1 cellular context compared by ENCODE assay signal in the genomic region with DNA sequence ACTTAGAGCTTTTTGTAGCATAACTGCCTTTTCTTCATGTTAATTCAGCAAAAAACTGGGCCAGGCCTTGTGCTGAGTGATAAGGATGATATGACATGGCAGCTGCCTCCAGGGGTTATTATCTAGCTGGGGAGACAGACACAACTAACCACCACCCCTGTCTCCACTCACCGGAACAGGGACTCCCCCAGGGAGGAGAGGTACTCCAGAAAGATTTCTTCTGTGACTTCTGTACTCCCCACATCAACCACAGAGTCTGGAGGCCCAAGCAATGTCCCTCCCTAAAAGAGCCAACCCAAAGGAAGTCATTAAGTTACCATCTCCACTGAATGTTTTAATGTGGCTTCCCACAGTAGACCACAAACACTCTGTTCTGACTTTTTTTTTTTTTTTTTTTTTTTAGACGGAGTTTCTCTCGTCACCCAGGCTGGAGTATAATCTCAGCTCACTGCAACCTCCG.
TF ChIP-seq lines count a peak whose summit lies in the region.

No MANE protein-coding gene starts in this region.

TF ChIP-seq in K562, 482 proteins besides CTCF, POLR2A, EP300 and RAD21 (continued from another document and continues in another):
- TF ChIP-seq, protein P1, sequence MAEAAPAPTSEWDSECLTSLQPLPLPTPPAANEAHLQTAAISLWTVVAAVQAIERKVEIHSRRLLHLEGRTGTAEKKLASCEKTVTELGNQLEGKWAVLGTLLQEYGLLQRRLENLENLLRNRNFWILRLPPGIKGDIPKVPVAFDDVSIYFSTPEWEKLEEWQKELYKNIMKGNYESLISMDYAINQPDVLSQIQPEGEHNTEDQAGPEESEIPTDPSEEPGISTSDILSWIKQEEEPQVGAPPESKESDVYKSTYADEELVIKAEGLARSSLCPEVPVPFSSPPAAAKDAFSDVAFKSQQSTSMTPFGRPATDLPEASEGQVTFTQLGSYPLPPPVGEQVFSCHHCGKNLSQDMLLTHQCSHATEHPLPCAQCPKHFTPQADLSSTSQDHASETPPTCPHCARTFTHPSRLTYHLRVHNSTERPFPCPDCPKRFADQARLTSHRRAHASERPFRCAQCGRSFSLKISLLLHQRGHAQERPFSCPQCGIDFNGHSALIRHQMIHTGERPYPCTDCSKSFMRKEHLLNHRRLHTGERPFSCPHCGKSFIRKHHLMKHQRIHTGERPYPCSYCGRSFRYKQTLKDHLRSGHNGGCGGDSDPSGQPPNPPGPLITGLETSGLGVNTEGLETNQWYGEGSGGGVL (CRISPR knock-in tag; IDR thresholded peaks at IDR 0.05) = no peak
- TF ChIP-seq BRCA1 (IDR thresholded peaks at IDR 0.05) (no peak), BRCA1 (CRISPR knock-in tag; IDR thresholded peaks at IDR 0.05) (no peak), CHD2 (IDR thresholded peaks at IDR 0.05; ENCODE audit: low read depth, low read length) (no peak), PATZ1 (CRISPR knock-in tag; IDR thresholded peaks at IDR 0.05; ENCODE audit: borderline replicate concordance) (peak; percentile 78; the same call in 1 of the 2 replicates), ETV5 (CRISPR knock-in tag; IDR thresholded peaks at IDR 0.05; ENCODE audit: low read depth) (peak; percentile 83), RAD51 (IDR thresholded peaks at IDR 0.05; ENCODE audit: borderline replicate concordance, low read depth) (no peak; the same call in 1 of the 2 replicates), PBX2 (CRISPR knock-in tag; IDR thresholded peaks at IDR 0.05; ENCODE audit: low read depth) (no peak), PBX2 (tag; conservative IDR thresholded peaks at IDR 0.05; ENCODE audit: low read depth) (peak; percentile 64), ZNF277 (CRISPR knock-in tag; IDR thresholded peaks at IDR 0.05; ENCODE audit: borderline replicate concordance) (no peak), SLC30A9 (CRISPR knock-in tag; IDR thresholded peaks at IDR 0.05) (no peak), FOXP1 (CRISPR knock-in tag; IDR thresholded peaks at IDR 0.05) (no peak), NR2C1 (IDR thresholded peaks at IDR 0.05) (no peak), NR2C1 (tag; IDR thresholded peaks at IDR 0.05) (0 out of 2 replicates have a peak, but pooled peaks have one; percentile 12), ILF3 (IDR thresholded peaks at IDR 0.05; ENCODE audit: borderline replicate concordance) (no peak), MCM7 (IDR thresholded peaks at IDR 0.05) (no peak), TBL1XR1 (IDR thresholded peaks at IDR 0.05; ENCODE audit: low read length in 2 of 2) (peak in 1 of 2 experiments; percentile 93; a peak in 3 of 4 replicates), RREB1 (CRISPR knock-in tag; IDR thresholded peaks at IDR 0.05) (no peak), ZNF354B (CRISPR knock-in tag; IDR thresholded peaks at IDR 0.05) (no peak), ZFP30 (CRISPR knock-in tag; IDR thresholded peaks at IDR 0.05; ENCODE audit: borderline replicate concordance) (no peak), RFX1 (IDR thresholded peaks at IDR 0.05) (peak; percentile 47; the same call in 1 of the 2 replicates), HNRNPL (IDR thresholded peaks at IDR 0.05; ENCODE audit: low read depth, low read length) (no peak), DLX4 (CRISPR knock-in tag; IDR thresholded peaks at IDR 0.05) (no peak), SNAPC5 (CRISPR knock-in tag; IDR thresholded peaks at IDR 0.05) (no peak), HDAC2 (IDR thresholded peaks at IDR 0.05) (peak; percentile 76), PML (IDR thresholded peaks at IDR 0.05; ENCODE audit: low read length) (peak; percentile 65), NCOA1 (IDR thresholded peaks at IDR 0.05; ENCODE audit: low read depth) (no peak), XRCC3 (IDR thresholded peaks at IDR 0.05) (no peak), STAT5A (IDR thresholded peaks at IDR 0.05; ENCODE audit: borderline replicate concordance, low read length) (peak; percentile 53; the same call in 1 of the 2 replicates), ZNF174 (CRISPR knock-in tag; IDR thresholded peaks at IDR 0.05) (no peak), ZKSCAN8 (CRISPR knock-in tag; IDR thresholded peaks at IDR 0.05) (peak; percentile 56; the same call in 1 of the 2 replicates), ZBTB26 (CRISPR knock-in tag; IDR thresholded peaks at IDR 0.05) (no peak), HNRNPUL1 (IDR thresholded peaks at IDR 0.05; ENCODE audit: low read length) (no peak), SMAD4 (CRISPR knock-in tag; conservative IDR thresholded peaks at IDR 0.05) (peak; percentile 99), TEAD4 (IDR thresholded peaks at IDR 0.05; ENCODE audit: low read length) (peak; percentile 92), TEAD4 (CRISPR knock-in tag; IDR thresholded peaks at IDR 0.05; ENCODE audit: borderline replicate concordance) (no peak), ZNF274 (IDR thresholded peaks at IDR 0.05; ENCODE audit: borderline replicate concordance, low read depth, low read length) (no peak), LEF1 (IDR thresholded peaks at IDR 0.05) (peak; percentile 44; the same call in 1 of the 2 replicates), SIN3A (IDR thresholded peaks at IDR 0.05; ENCODE audit: borderline replicate concordance in 2 of 2, control insufficient read depth in 1 of 2, low read depth in 2 of 2, low read length in 2 of 2) (no peak), FOXM1 (IDR thresholded peaks at IDR 0.05; ENCODE audit: low read depth) (peak; percentile 74), FOXM1 (CRISPR knock-in tag; IDR thresholded peaks at IDR 0.05; ENCODE audit: low read depth) (no peak), ZNF75A (CRISPR knock-in tag; IDR thresholded peaks at IDR 0.05) (no peak), ETV1 (tag; conservative IDR thresholded peaks at IDR 0.05; ENCODE audit: low read depth) (peak; percentile 83), BRD4 (IDR thresholded peaks at IDR 0.05) (no peak), ZSCAN32 (CRISPR knock-in tag; IDR thresholded peaks at IDR 0.05) (no peak), ZBTB1 (CRISPR knock-in tag; IDR thresholded peaks at IDR 0.05; ENCODE audit: borderline replicate concordance, low read depth) (peak; percentile 92)
- TF ChIP-seq, protein P2, sequence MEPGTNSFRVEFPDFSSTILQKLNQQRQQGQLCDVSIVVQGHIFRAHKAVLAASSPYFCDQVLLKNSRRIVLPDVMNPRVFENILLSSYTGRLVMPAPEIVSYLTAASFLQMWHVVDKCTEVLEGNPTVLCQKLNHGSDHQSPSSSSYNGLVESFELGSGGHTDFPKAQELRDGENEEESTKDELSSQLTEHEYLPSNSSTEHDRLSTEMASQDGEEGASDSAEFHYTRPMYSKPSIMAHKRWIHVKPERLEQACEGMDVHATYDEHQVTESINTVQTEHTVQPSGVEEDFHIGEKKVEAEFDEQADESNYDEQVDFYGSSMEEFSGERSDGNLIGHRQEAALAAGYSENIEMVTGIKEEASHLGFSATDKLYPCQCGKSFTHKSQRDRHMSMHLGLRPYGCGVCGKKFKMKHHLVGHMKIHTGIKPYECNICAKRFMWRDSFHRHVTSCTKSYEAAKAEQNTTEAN (CRISPR knock-in tag; IDR thresholded peaks at IDR 0.05) = no peak
